Comparison of ENCODE assay signal across 16 cellular contexts in genomic region chr2:11290211-11290610, GRCh38. TPM values are rescaled to one million over a fixed set of nuclear protein-coding genes. Genes with fewer than 3 reads are reported as not detected.
A peak's percentile ranks its signal among the peaks of the same experiment; 100 is the strongest.
DNase-seq lines count a peak whose midpoint lies in the region; ATAC-seq, FAIRE-seq and TF ChIP-seq lines count a peak whose summit lies in the region.
"Had no signal": no experiment of that assay in that cellular context is flagged by ENCODE, and none has a peak within 500 bp of the region (broad histone marks: within the 10 kb centered on the region; RNA-seq: fewer than 3 reads in every experiment).

No MANE protein-coding gene starts in this region.

- H3K79me2 ChIP-seq in HepG2 (ENCODE audit: insufficient read depth, low read length), result peaks cover 98% of the 10 kb centered on the region

- TF ChIP-seq EP300 in HepG2 (IDR thresholded peaks at IDR 0.05; ENCODE audit: low read depth in 2 of 2, low read length in 2 of 2) (no peak), HepG2 (CRISPR knock-in tag; IDR thresholded peaks at IDR 0.05; ENCODE audit: borderline replicate concordance) (no peak)

- intact Hi-C loops in HepG2 (cut with micrococcal nuclease; ENCODE audit: unreplicated experiment) (no loop called here), right lobe of liver (cut with DNase I) (no loop called here), breast epithelium (cut with DNase I; ENCODE audit: low total_unique reads) (no loop called here)

- no peaks in the 10 kb centered on the region for H3K27me3 ChIP-seq in HepG2 (ENCODE audit: control insufficient read depth in 1 of 2, insufficient read depth in 2 of 2, low read length in 2 of 2)
- H3K27me3 ChIP-seq in right lobe of liver, result no peaks in the 10 kb centered on the region
- H3K27me3 ChIP-seq in skeletal muscle tissue (ENCODE audit: control insufficient read depth in 3 of 3, insufficient read depth in 3 of 3, low read length in 3 of 3), result no peaks in the 10 kb centered on the region
- no peaks in the 10 kb centered on the region for H3K27me3 ChIP-seq in breast epithelium
- H3K27me3 ChIP-seq: BLaER1 treated with 17β-estradiol and CSF1 and Interleukin-3, amounts not matched to agents 10 nM and 100 nM had no signal

- H4K20me1 ChIP-seq in HepG2 (ENCODE audit: insufficient read depth, low read length), result peaks cover 97% of the 10 kb centered on the region

- in situ Hi-C loops in HepG2 (cut with HindIII; ENCODE audit: extremely low pct_ligation_motif_present, low pct_unique_long_range_greater_than_20kb), result no loop called here

- no peak for DNase-seq in HepG2 (ENCODE audit: low spot score)
- DNase-seq in right lobe of liver, result no peak
- no peak for DNase-seq in effector memory CD8-positive, alpha-beta T cell
- DNase-seq in stimulated activated naive CD8-positive, alpha-beta T cell treated with anti-CD3 and anti-CD28 coated beads, Interleukin-15, amount 100 ng/mL, for 72 hours, result no peak
- DNase-seq in breast epithelium (ENCODE audit: low spot score in 2 of 2), result no peak
- DNase-seq: ACHN; CD4-positive, CD25-positive, alpha-beta regulatory T cell; DMS53; GM23248; H7; IMR-90 had no signal

- H3K9me3 Mint-ChIP-seq in effector memory CD8-positive, alpha-beta T cell, result no peaks in the 10 kb centered on the region
- H3K9me3 Mint-ChIP-seq in stimulated activated memory B cell treated with anti-CD40 and anti-IgM and Interleukin-4, amounts not matched to agents 10 μg/mL and 1 μg/mL and 100 μg/mL, for 72 hours, result no peaks in the 10 kb centered on the region
- peaks cover 5% of the 10 kb centered on the region in 2 donors for H3K9me3 Mint-ChIP-seq in stimulated activated naive CD8-positive, alpha-beta T cell treated with anti-CD3 and anti-CD28 coated beads, Interleukin-15, amount 100 ng/mL, for 72 hours

- H3K4me1 ChIP-seq in HepG2 (ENCODE audit: insufficient read depth, low read length) (peaks cover 25% of the 10 kb centered on the region), right lobe of liver (peaks cover 0 to 11% (median 0%) of the 10 kb centered on the region in 4 donors), skeletal muscle tissue (ENCODE audit: control insufficient read depth in 3 of 3, insufficient read depth in 3 of 3, low read length in 3 of 3) (peaks cover 6 to 24% (median 14%) of the 10 kb centered on the region in 3 donors), breast epithelium (no peaks in the 10 kb centered on the region)

- no peak overlapping the region for H2AFZ ChIP-seq in HepG2 (ENCODE audit: low read length)
- H2AFZ ChIP-seq: GM23248 had no signal

- ATAC-seq in HepG2 (no peak), right lobe of liver (no peak)
- no peak for ATAC-seq in effector memory CD8-positive, alpha-beta T cell (replicated peaks)
- no peak for ATAC-seq in stimulated activated memory B cell treated with anti-CD40 and anti-IgM and Interleukin-4, amounts not matched to agents 10 μg/mL and 1 μg/mL and 100 μg/mL, for 72 hours
- ATAC-seq in stimulated activated naive CD8-positive, alpha-beta T cell treated with anti-CD3 and anti-CD28 coated beads, Interleukin-15, amount 100 ng/mL, for 72 hours, result no peak
- ATAC-seq: GM12878 had no signal

- CTCF ChIA-PET in HepG2 (lab: Yijun Ruan, JAX; ENCODE audit: low intra/inter-chr PET ratio, low total read pairs), result no interaction called here

- POLR2A ChIA-PET in HepG2 (lab: Yijun Ruan, JAX), result no interaction called here

- H3K4me3 Mint-ChIP-seq in effector memory CD8-positive, alpha-beta T cell, result no peak overlapping the region
- no peak overlapping the region for H3K4me3 Mint-ChIP-seq in stimulated activated memory B cell treated with anti-CD40 and anti-IgM and Interleukin-4, amounts not matched to agents 10 μg/mL and 1 μg/mL and 100 μg/mL, for 72 hours
- H3K4me3 Mint-ChIP-seq in stimulated activated naive CD8-positive, alpha-beta T cell treated with anti-CD3 and anti-CD28 coated beads, Interleukin-15, amount 100 ng/mL, for 72 hours, result no peak overlapping the region
- H3K4me3 Mint-ChIP-seq: CD4-positive, CD25-positive, alpha-beta regulatory T cell had no signal

- TF ChIP-seq RAD21 in HepG2 (CRISPR knock-in tag; IDR thresholded peaks at IDR 0.05), result no peak

- peak overlapping the region; percentile 55 to 81 for H3K27ac Mint-ChIP-seq in effector memory CD8-positive, alpha-beta T cell
- no peak overlapping the region for H3K27ac Mint-ChIP-seq in stimulated activated memory B cell treated with anti-CD40 and anti-IgM and Interleukin-4, amounts not matched to agents 10 μg/mL and 1 μg/mL and 100 μg/mL, for 72 hours
- no peak overlapping the region for H3K27ac Mint-ChIP-seq in stimulated activated naive CD8-positive, alpha-beta T cell treated with anti-CD3 and anti-CD28 coated beads, Interleukin-15, amount 100 ng/mL, for 72 hours

- TF ChIP-seq CTCF in HepG2 (CRISPR knock-in tag; IDR thresholded peaks at IDR 0.05) (no peak), right lobe of liver (IDR thresholded peaks at IDR 0.05) (no peak), breast epithelium (IDR thresholded peaks at IDR 0.05) (no peak)

- peaks cover 3% of the 10 kb centered on the region for H3K36me3 Mint-ChIP-seq in effector memory CD8-positive, alpha-beta T cell (ENCODE audit: insufficient read depth)
- peaks cover 15% of the 10 kb centered on the region for H3K36me3 Mint-ChIP-seq in stimulated activated memory B cell treated with anti-CD40 and anti-IgM and Interleukin-4, amounts not matched to agents 10 μg/mL and 1 μg/mL and 100 μg/mL, for 72 hours

- no peak overlapping the region for H3K4me2 ChIP-seq in HepG2 (ENCODE audit: low read depth, low read length)
- H3K4me2 ChIP-seq: BLaER1 treated with 17β-estradiol and CSF1 and Interleukin-3, amounts not matched to agents 10 nM and 100 nM had no signal

- H3K9ac ChIP-seq in HepG2 (ENCODE audit: insufficient read depth, low read depth, low read length) (no peak overlapping the region), skeletal muscle tissue (ENCODE audit: low read depth in 1 of 3, low read length in 3 of 3) (no peak overlapping the region)
- H3K9ac ChIP-seq: BLaER1 treated with 17β-estradiol and CSF1 and Interleukin-3, amounts not matched to agents 10 nM and 100 nM; GM23248 had no signal

- no TSS peak for BruUV-seq in HepG2 (replicated peaks; lab: Mats Ljungman, UMichigan)

- H3K4me3 ChIP-seq in HepG2 (replicated peaks in 1 of 3; ENCODE audit: insufficient read depth in 1 of 3, low read depth in 2 of 3, low read length in 3 of 3) (no peak overlapping the region), right lobe of liver (no peak overlapping the region), skeletal muscle tissue (ENCODE audit: low read length in 3 of 3) (no peak overlapping the region), breast epithelium (no peak overlapping the region)
- H3K4me3 ChIP-seq: BLaER1 treated with 17β-estradiol and CSF1 and Interleukin-3, amounts not matched to agents 10 nM and 100 nM; GM12878; GM23248 had no signal

- TF ChIP-seq POLR2A in HepG2 (IDR thresholded peaks at IDR 0.05; ENCODE audit: insufficient read depth in 1 of 2, low read depth in 2 of 2, low read length in 2 of 2) (no peak), right lobe of liver (IDR thresholded peaks at IDR 0.05) (no peak), breast epithelium (IDR thresholded peaks at IDR 0.05) (no peak)

- WGBS in HepG2 (ENCODE audit: low lambda C conversion rate), result 84% methylated on average over 3 of the region's 3 CpGs
- WGBS in right lobe of liver (ENCODE audit: insufficient coverage, low coverage, low lambda C conversion rate, missing lambda C conversion rate), result 77% methylated on average over 3 of the region's 3 CpGs

- H3K9me3 ChIP-seq in HepG2 (ENCODE audit: low read length) (no peaks in the 10 kb centered on the region), right lobe of liver (no peaks in the 10 kb centered on the region), skeletal muscle tissue (ENCODE audit: control insufficient read depth in 3 of 3, low read length in 3 of 3) (no peaks in the 10 kb centered on the region), breast epithelium (no peaks in the 10 kb centered on the region)

- H3K27ac ChIP-seq in HepG2 (ENCODE audit: extremely low read length, insufficient read depth, low read length) (no peak overlapping the region), right lobe of liver (no peak overlapping the region), skeletal muscle tissue (ENCODE audit: low read depth, low read length) (peak overlapping the region; percentile 45), breast epithelium (no peak overlapping the region)
- H3K27ac ChIP-seq: BLaER1 treated with 17β-estradiol and CSF1 and Interleukin-3, amounts not matched to agents 10 nM and 100 nM; GM23248 had no signal

- H3K36me3 ChIP-seq in HepG2 (replicated peaks in 1 of 2; ENCODE audit: control insufficient read depth in 1 of 2, insufficient read depth in 2 of 2, low read length in 2 of 2) (peaks cover 10 to 19% of the 10 kb centered on the region in 2 experiments; a peak in 4 of 5 replicates), right lobe of liver (no peaks in the 10 kb centered on the region), skeletal muscle tissue (ENCODE audit: control insufficient read depth in 3 of 3, insufficient read depth in 3 of 3, low read length in 3 of 3) (peaks cover 0 to 5% (median 2%) of the 10 kb centered on the region in 3 donors), breast epithelium (no peaks in the 10 kb centered on the region)

- no peaks in the 10 kb centered on the region for H3K27me3 Mint-ChIP-seq in effector memory CD8-positive, alpha-beta T cell
- H3K27me3 Mint-ChIP-seq in stimulated activated memory B cell treated with anti-CD40 and anti-IgM and Interleukin-4, amounts not matched to agents 10 μg/mL and 1 μg/mL and 100 μg/mL, for 72 hours, result no peaks in the 10 kb centered on the region
- no peaks in the 10 kb centered on the region for H3K27me3 Mint-ChIP-seq in stimulated activated naive CD8-positive, alpha-beta T cell treated with anti-CD3 and anti-CD28 coated beads, Interleukin-15, amount 100 ng/mL, for 72 hours
- H3K27me3 Mint-ChIP-seq: CD4-positive, CD25-positive, alpha-beta regulatory T cell had no signal

- H3K4me1 Mint-ChIP-seq in effector memory CD8-positive, alpha-beta T cell (ENCODE audit: low read depth in 2 of 2), result peaks cover 20 to 45% of the 10 kb centered on the region in 2 donors
- H3K4me1 Mint-ChIP-seq in stimulated activated memory B cell treated with anti-CD40 and anti-IgM and Interleukin-4, amounts not matched to agents 10 μg/mL and 1 μg/mL and 100 μg/mL, for 72 hours, result peaks cover 43% of the 10 kb centered on the region
- H3K4me1 Mint-ChIP-seq in stimulated activated naive CD8-positive, alpha-beta T cell treated with anti-CD3 and anti-CD28 coated beads, Interleukin-15, amount 100 ng/mL, for 72 hours, result peaks cover 19% of the 10 kb centered on the region

- no peak for FAIRE-seq in HepG2 (lab: Jason Lieb, UNC)
- FAIRE-seq: GM12878, GM18507 had no signal

RNA-seq across cellular contexts. Expression of gene ROCK2, which starts 54.2 kb away (rescaled TPM):
- total RNA-seq in HepG2 (2016; rRNA removed; fragmentation: Illumina TruSeq; extraction: Trizol) (119 and 174 TPM in 2 replicates), right lobe of liver (10 to 100 TPM; 11.6 to 23.9 (median 19.8) TPM), skeletal muscle tissue (37.1 TPM), breast epithelium (100 to 1,000 TPM in 2 of 3 donors, 10 to 100 TPM in 1; 87.1 to 181 (median 103) TPM)
- 13.0 and 13.5 TPM in 2 replicates for total RNA-seq in HepG2 (2016; cell fraction: cytosol; rRNA removed; fragmentation: Illumina TruSeq; extraction: Trizol; ENCODE audit: low read depth)
- total RNA-seq in HepG2 (2016; cell fraction: insoluble cytoplasmic fraction; rRNA removed; fragmentation: Illumina TruSeq; extraction: Trizol), result 112 and 164 TPM in 2 replicates
- 35.2 and 39.5 TPM in 2 replicates for total RNA-seq in HepG2 (2016; cell fraction: membrane; rRNA removed; fragmentation: Illumina TruSeq; extraction: Trizol)
- total RNA-seq in HepG2 (2016; cell fraction: nucleus; rRNA removed; fragmentation: Illumina TruSeq; extraction: Trizol), result 134 and 149 TPM in 2 replicates
- polyA plus RNA-seq in HepG2 (2011; rRNA removed), result 31.9 and 38.1 TPM in 2 replicates
- polyA plus RNA-seq in HepG2 (2011; cell fraction: cytosol; rRNA removed), result 14.6 and 24.9 TPM in 2 replicates
- polyA plus RNA-seq in HepG2 (2011; cell fraction: nucleus; rRNA removed), result 19.3 and 29.4 TPM in 2 replicates
- polyA plus RNA-seq in HepG2 (2012), result 62.4 and 98.0 TPM in 2 replicates
- 1.6 and 1.8 TPM in 2 replicates for polyA plus RNA-seq in HepG2 (2016; cell fraction: cytosol; fragmentation: Illumina TruSeq; extraction: Trizol; ENCODE audit: low read depth)
- 87.7 and 90.4 TPM in 2 replicates for polyA plus RNA-seq in HepG2 (2016; cell fraction: insoluble cytoplasmic fraction; fragmentation: Illumina TruSeq; extraction: Trizol; ENCODE audit: low read depth)
- polyA plus RNA-seq in HepG2 (2016; cell fraction: membrane; fragmentation: Illumina TruSeq; extraction: Trizol; ENCODE audit: low read depth), result 6.9 and 8.4 TPM in 2 replicates
- 77.5 and 87.9 TPM in 2 replicates for polyA plus RNA-seq in HepG2 (2016; cell fraction: nucleus; fragmentation: Illumina TruSeq; extraction: Trizol; ENCODE audit: insufficient read depth, low read depth)
- 17.3 and 25.8 TPM in 2 replicates for polyA minus RNA-seq in HepG2 (2011; rRNA and poly(A)+ RNA removed; ENCODE audit: low replicate concordance)
- 82.6 and 95.3 TPM in 2 replicates for polyA minus RNA-seq in HepG2 (2011; cell fraction: cytosol; rRNA and poly(A)+ RNA removed)
- polyA minus RNA-seq in HepG2 (2011; cell fraction: nucleus; rRNA and poly(A)+ RNA removed), result 275 and 284 TPM in 2 replicates

Comparison
In these comparisons a context has a peak if more than half of its experiments do, and no peak if none do; other contexts are left out.
1. H3K27ac Mint-ChIP-seq: peak in effector memory CD8-positive, alpha-beta T cell (2 of 2); none in stimulated activated memory B cell treated with anti-CD40 and anti-IgM and Interleukin-4, amounts not matched to agents 10 μg/mL and 1 μg/mL and 100 μg/mL, for 72 hours (single experiment) and stimulated activated naive CD8-positive, alpha-beta T cell treated with anti-CD3 and anti-CD28 coated beads, Interleukin-15, amount 100 ng/mL, for 72 hours (0 of 2).